Comparison of ENCODE assay signal across 14 cellular contexts in the genomic region with DNA sequence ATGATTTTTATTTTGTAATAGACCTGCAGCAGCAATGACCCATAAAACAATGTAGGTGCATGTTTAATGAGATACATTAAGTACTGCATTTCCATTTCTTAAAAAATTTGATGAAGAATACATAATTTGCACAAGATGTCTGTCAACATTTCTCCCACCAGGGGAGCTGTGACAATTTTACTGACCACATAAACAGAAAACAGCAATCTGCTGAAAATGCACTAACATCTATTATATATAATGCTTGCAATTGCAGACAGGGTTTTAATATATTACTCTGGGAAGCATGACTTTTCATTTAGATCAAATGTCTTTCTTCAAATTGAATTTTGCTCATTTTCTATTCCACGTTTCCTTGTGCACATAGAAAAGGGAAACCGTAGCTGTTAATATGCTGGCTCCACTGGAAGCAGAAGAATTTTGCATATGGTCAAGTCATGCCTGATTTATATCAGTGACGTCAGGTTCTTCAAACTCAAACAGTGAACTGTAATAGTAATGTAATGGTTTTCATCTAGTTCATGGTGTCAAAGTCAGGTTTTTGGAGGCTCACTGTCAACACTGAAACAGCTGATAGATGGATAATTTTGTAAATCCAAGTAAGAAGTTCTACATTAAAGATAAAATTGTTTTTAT.
A peak's percentile ranks its signal among the peaks of the same experiment; 100 is the strongest.
DNase-seq lines count a peak whose midpoint lies in the region; ATAC-seq and TF ChIP-seq lines count a peak whose summit lies in the region.
"Had no signal": no experiment of that assay in that cellular context is flagged by ENCODE, and none has a peak within 500 bp of the region (broad histone marks: within the 10 kb centered on the region; RNA-seq: fewer than 3 reads in every experiment).

No MANE protein-coding gene starts in this region.

- H3K27me3 ChIP-seq in AG04450 (ENCODE audit: control insufficient read depth, insufficient read depth, low read length) (no peaks in the 10 kb centered on the region), HCT116 (ENCODE audit: insufficient read depth, low read length) (peaks cover 16% of the 10 kb centered on the region), ascending aorta (no peaks in the 10 kb centered on the region)

- H3K36me3 ChIP-seq in HCT116 (ENCODE audit: control insufficient read depth in 1 of 2, insufficient read depth in 2 of 2, low read length in 2 of 2), result no peaks in the 10 kb centered on the region
- H3K36me3 ChIP-seq in ascending aorta, result no peaks in the 10 kb centered on the region

- POLR2A ChIA-PET in AG04450 (lab: Yijun Ruan, JAX) (no interaction called here), HCT116 (lab: Charles Lee) (no interaction called here)

- 0 out of 2 replicates have a peak, but pooled peaks have one; percentile 20 for TF ChIP-seq RAD21 in HCT116 (IDR thresholded peaks at IDR 0.05; ENCODE audit: low read depth)

- intact Hi-C loops in HCT116 (cut with micrococcal nuclease) (no loop called here), ascending aorta (cut with DNase I) (no loop called here)

- H3K9me3 ChIP-seq in AG04450 (ENCODE audit: control insufficient read depth, insufficient read depth, low read length) (no peaks in the 10 kb centered on the region), HCT116 (ENCODE audit: control insufficient read depth in 1 of 2, insufficient read depth in 1 of 2, low read depth in 1 of 2, low read length in 2 of 2) (no peaks in the 10 kb centered on the region), ascending aorta (no peaks in the 10 kb centered on the region)

- RAD21 ChIA-PET in HCT116 (lab: Charles Lee; ENCODE audit: low non-redundant PET in 1 of 2, low total read pairs in 2 of 2, uncharacterized antibody in 2 of 2, unreplicated experiment in 2 of 2), result no interaction called here

- 0 out of 2 replicates have a peak, but pooled peaks have one; percentile 46 for ATAC-seq in HCT116
- no peak for ATAC-seq in HG02759 (IDR thresholded peaks at IDR 0.05; ENCODE audit: unreplicated experiment)
- ATAC-seq: CD8-positive, alpha-beta T cell; natural killer cell treated with Interleukin-12 subunit alpha and Interleukin-12 subunit beta and Interleukin-15 and Interleukin-18, amount 100 ng/mL, for 72 hours had no signal

- no peaks in the 10 kb centered on the region for H3K4me1 ChIP-seq in HCT116 (ENCODE audit: control insufficient read depth in 1 of 2, insufficient read depth in 2 of 2, low read length in 2 of 2)
- no peaks in the 10 kb centered on the region for H3K4me1 ChIP-seq in ascending aorta

- H3K9ac ChIP-seq in HCT116 (ENCODE audit: low read length), result no peak overlapping the region

- CTCF ChIA-PET in AG04450 (lab: Charles Lee), result interaction anchor here (0.6 to 2.3 kb wide), 11 partner anchors 9 to 676 kb away, joined by 3 to 9 read pairs (median 5); no protein-coding TSS in a partner anchor
- CTCF ChIA-PET in HCT116 (lab: Charles Lee), result interaction anchor here (0.8 to 1.9 kb wide), 12 partner anchors 8 to 78 kb away, joined by 3 to 12 read pairs (median 4); no protein-coding TSS in a partner anchor

- no TSS peak for BruUV-seq in HCT116 (replicated peaks; lab: Mats Ljungman, UMichigan)

- H2AFZ ChIP-seq in HCT116 (ENCODE audit: low read depth, low read length, poor library complexity, severe bottlenecking), result no peak overlapping the region

- no peaks in the 10 kb centered on the region for H3K9me2 ChIP-seq in HCT116 (ENCODE audit: insufficient read depth)

- no peaks in the 10 kb centered on the region for H4K20me1 ChIP-seq in HCT116 (ENCODE audit: insufficient read depth)

- DNase-seq in AG04450 (ENCODE audit: low read depth, low spot score) (no peak), HCT116 (ENCODE audit: low read depth, low spot score) (no peak), ascending aorta (ENCODE audit: low spot score in 2 of 2) (no peak), iris pigment epithelial cell (ENCODE audit: low read depth) (peak; percentile 35), activated gamma-delta T cell treated with Interleukin-2 at 50 U/mL for 16 hours (no peak), MV-4-11 (lab: John Stamatoyannopoulos, UW) (no peak)
- no peak for DNase-seq in activated naive CD4-positive, alpha-beta T cell treated with anti-CD3 and anti-CD28 coated beads, Interleukin-2, amount 50 U/mL, for 16 hours
- DNase-seq: activated CD8-positive, alpha-beta memory T cell treated with anti-CD3 and anti-CD28 coated beads, Interleukin-2, amount 50 U/mL, for 48 hours; amniotic stem cell; CD8-positive, alpha-beta T cell; erythroblast; Karpas-422 had no signal

- H3K4me3 ChIP-seq in AG04450 (ENCODE audit: low read depth, low read length), result no peak overlapping the region
- no peak overlapping the region for H3K4me3 ChIP-seq in HCT116 (replicated peaks in 1 of 2; ENCODE audit: low read depth in 1 of 2, low read length in 2 of 2)
- H3K4me3 ChIP-seq in ascending aorta, result no peak overlapping the region

- H3K4me2 ChIP-seq in HCT116 (ENCODE audit: low read length), result no peak overlapping the region

- H3K79me2 ChIP-seq in HCT116 (ENCODE audit: insufficient read depth, low read length), result no peaks in the 10 kb centered on the region

- TF ChIP-seq CTCF in AG04450 (IDR thresholded peaks at IDR 0.05; ENCODE audit: low read depth, low read length) (peak; percentile 55), HCT116 (IDR thresholded peaks at IDR 0.05 in 2 of 3, conservative IDR thresholded peaks at IDR 0.05 in 1 of 3; ENCODE audit: borderline replicate concordance in 1 of 3, insufficient read depth in 1 of 3, low read depth in 2 of 3, low read length in 2 of 3) (peak; percentile 12 to 71 (median 47); a peak in 5 of 6 replicates), ascending aorta (IDR thresholded peaks at IDR 0.05) (peak in 2 of 3 experiments; percentile 10 to 18)

- H3K27ac ChIP-seq in AG04450 (ENCODE audit: low read depth, low read length) (no peak overlapping the region), HCT116 (ENCODE audit: low read depth, low read length) (no peak overlapping the region), ascending aorta (no peak overlapping the region)

- no peak for TF ChIP-seq POLR2A in HCT116 (IDR thresholded peaks at IDR 0.05; ENCODE audit: borderline replicate concordance, extremely low read depth, insufficient read depth, insufficient read length)

TF ChIP-seq in HCT116, 20 proteins besides CTCF, POLR2A, EP300 and RAD21:
- TF ChIP-seq SRF (IDR thresholded peaks at IDR 0.05; ENCODE audit: low read depth) (no peak), JUND (IDR thresholded peaks at IDR 0.05) (no peak), FOSL1 (IDR thresholded peaks at IDR 0.05; ENCODE audit: low read depth) (no peak)
